14 cellular contexts compared by ENCODE assay signal in genomic region chr2:210004893-210005292, GRCh38. TPM values are rescaled to one million over a fixed set of nuclear protein-coding genes. Genes with fewer than 3 reads are reported as not detected.
DNase-seq lines count a peak whose midpoint lies in the region; ATAC-seq, FAIRE-seq and TF ChIP-seq lines count a peak whose summit lies in the region.
"Had no signal": no experiment of that assay in that cellular context is flagged by ENCODE, and none has a peak within 500 bp of the region (broad histone marks: within the 10 kb centered on the region; RNA-seq: fewer than 3 reads in every experiment).

No MANE protein-coding gene starts in this region.

- TF ChIP-seq CTCF in WTC11 (IDR thresholded peaks at IDR 0.05) (no peak), osteocyte (IDR thresholded peaks at IDR 0.05) (no peak)

- H3K9me3 Mint-ChIP-seq in WTC11 (peaks cover 4% of the 10 kb centered on the region; the same call in 1 of the 2 replicates), memory B cell (no peaks in the 10 kb centered on the region), osteocyte (ENCODE audit: unreplicated experiment) (no peaks in the 10 kb centered on the region)

- no peaks in the 10 kb centered on the region for H3K27me3 Mint-ChIP-seq in WTC11 (ENCODE audit: low read depth)
- no peaks in the 10 kb centered on the region for H3K27me3 Mint-ChIP-seq in memory B cell
- no peaks in the 10 kb centered on the region for H3K27me3 Mint-ChIP-seq in osteocyte (ENCODE audit: unreplicated experiment)

- no peaks in the 10 kb centered on the region for H3K27me3 ChIP-seq in BLaER1

- H3K4me2 ChIP-seq in BLaER1, result peak overlapping the region; percentile 90

- POLR2A ChIA-PET in WTC11 (lab: Charles Lee), result no interaction called here

- H3K36me3 ChIP-seq in BLaER1, result peaks cover 46% of the 10 kb centered on the region

- CTCF ChIA-PET in WTC11 (lab: Charles Lee), result no interaction called here

- peaks cover 34% of the 10 kb centered on the region for H3K4me1 ChIP-seq in BLaER1

- H4K20me1 ChIP-seq in BLaER1, result peaks cover 73% of the 10 kb centered on the region

- no peak for FAIRE-seq in GM12891 (lab: Jason Lieb, UNC)
- FAIRE-seq: H1 had no signal

- H3K27ac Mint-ChIP-seq in WTC11 (no peak overlapping the region), memory B cell (peak overlapping the region; percentile 53), osteocyte (ENCODE audit: unreplicated experiment) (no peak overlapping the region)

- H3K36me3 Mint-ChIP-seq in WTC11 (peaks cover 18% of the 10 kb centered on the region), memory B cell (peaks cover 4% of the 10 kb centered on the region), osteocyte (ENCODE audit: unreplicated experiment) (peaks cover 9% of the 10 kb centered on the region)

- H3K4me3 Mint-ChIP-seq in WTC11 (peak overlapping the region; percentile 44; the same call in 1 of the 2 replicates), memory B cell (peak overlapping the region; percentile 19), osteocyte (ENCODE audit: unreplicated experiment) (no peak overlapping the region)

- no peak for ATAC-seq in WTC11
- ATAC-seq in memory B cell (ENCODE audit: low read depth), result no peak
- ATAC-seq in GM21825 (IDR thresholded peaks at IDR 0.05; ENCODE audit: unreplicated experiment), result no peak

- no peak overlapping the region for H3K4me3 ChIP-seq in BLaER1

- peaks cover 6% of the 10 kb centered on the region for H3K9me3 ChIP-seq in BLaER1

- no peak overlapping the region for H3K27ac ChIP-seq in BLaER1
- H3K27ac ChIP-seq: C4-2B, WERI-Rb-1 had no signal

- TF ChIP-seq POLR2A in GM12891 (IDR thresholded peaks at IDR 0.05; ENCODE audit: low read depth, low read length), result no peak

- no peak overlapping the region for H3K9ac ChIP-seq in BLaER1

- no peak for DNase-seq in GM12891 (ENCODE audit: insufficient read length, low spot score)
- no peak for DNase-seq in WTC11 (ENCODE audit: low spot score)
- DNase-seq in memory B cell (ENCODE audit: low spot score in 2 of 2), result no peak
- no peak for DNase-seq in osteocyte (ENCODE audit: extremely low spot score, unreplicated experiment)
- DNase-seq in central memory CD4-positive, alpha-beta T cell, result no peak
- no peak for DNase-seq in NCI-H748 treated with DMSO at 0.1 percent for 48 hours (lab: John Stamatoyannopoulos, UW)
- DNase-seq: activated effector memory CD4-positive, alpha-beta T cell treated with Interleukin-2 at 50 U/mL for 16 hours; NCI-H2081; stimulated activated CD8-positive, alpha-beta memory T cell treated with anti-CD3 and anti-CD28 coated beads, Interleukin-4, amount 100 ng/mL, for 48 hours; WERI-Rb-1 had no signal

- H3K4me1 Mint-ChIP-seq in WTC11, result peaks cover 25% of the 10 kb centered on the region
- H3K4me1 Mint-ChIP-seq in memory B cell, result peaks cover 38% of the 10 kb centered on the region
- peaks cover 27% of the 10 kb centered on the region for H3K4me1 Mint-ChIP-seq in osteocyte (ENCODE audit: unreplicated experiment)

TF ChIP-seq in GM12891, 5 proteins besides CTCF, POLR2A, EP300 and RAD21:
- TF ChIP-seq SPI1 (IDR thresholded peaks at IDR 0.05; ENCODE audit: low read depth, low read length) (peak; percentile 23; the same call in 1 of the 2 replicates), POU2F2 (IDR thresholded peaks at IDR 0.05; ENCODE audit: low read depth, low read length) (no peak), PAX5 (IDR thresholded peaks at IDR 0.05; ENCODE audit: insufficient read depth, low read length, severe bottlenecking) (no peak), TAF1 (IDR thresholded peaks at IDR 0.05; ENCODE audit: low read depth, low read length) (no peak), POLR2AphosphoS5 (IDR thresholded peaks at IDR 0.05; ENCODE audit: low read depth, low read length) (no peak)

TF ChIP-seq in WTC11, 78 proteins besides CTCF, POLR2A, EP300 and RAD21:
- TF ChIP-seq E2F4 (CRISPR knock-in tag; IDR thresholded peaks at IDR 0.05; ENCODE audit: borderline replicate concordance, low read depth) (no peak), NFYB (CRISPR knock-in tag; conservative IDR thresholded peaks at IDR 0.05; ENCODE audit: low read depth) (no peak), NR1H2 (CRISPR knock-in tag; IDR thresholded peaks at IDR 0.05) (no peak), RORB (CRISPR knock-in tag; IDR thresholded peaks at IDR 0.05) (no peak), E2F5 (CRISPR knock-in tag; IDR thresholded peaks at IDR 0.05) (no peak), GTF2I (CRISPR knock-in tag; conservative IDR thresholded peaks at IDR 0.05) (no peak), KAT7 (CRISPR knock-in tag; IDR thresholded peaks at IDR 0.05; ENCODE audit: borderline replicate concordance) (no peak), SP1 (CRISPR knock-in tag; conservative IDR thresholded peaks at IDR 0.05) (no peak), ZNF138 (CRISPR knock-in tag; conservative IDR thresholded peaks at IDR 0.05) (no peak)

RNA-seq across cellular contexts. Expression of gene RPE, which starts 2.5 kb away (rescaled TPM):
- 15.6 TPM for polyA plus RNA-seq in GM12891 (2012; ENCODE audit: low read depth, missing spikeins)
- 61.3 to 66.5 TPM (median 63.9 TPM) in 3 replicates for total RNA-seq in WTC11 (2021)
- total RNA-seq in osteocyte, result 39.0 and 45.7 TPM in 2 replicates
